8 cellular contexts compared by ENCODE assay signal in genomic region chr3:196159952-196160804, GRCh38. TPM values are rescaled to one million over a fixed set of nuclear protein-coding genes. Genes with fewer than 3 reads are reported as not detected.
DNase-seq lines count a peak whose midpoint lies in the region; ATAC-seq and TF ChIP-seq lines count a peak whose summit lies in the region.

No MANE protein-coding gene starts in this region.

- intact Hi-C loops in CD4-positive, alpha-beta T cell (cut with DNase I, micrococcal nuclease), result no loop called here

- H3K27me3 Mint-ChIP-seq in CD4-positive, alpha-beta T cell, result no peaks in the 10 kb centered on the region
- no peaks in the 10 kb centered on the region for H3K27me3 Mint-ChIP-seq in natural killer cell treated with Interleukin-12 subunit alpha and Interleukin-12 subunit beta and Interleukin-15 and Interleukin-18, amount 100 ng/mL, for 72 hours

- H3K27me3 ChIP-seq in CD4-positive, alpha-beta T cell (ENCODE audit: control insufficient read depth, insufficient read depth, low read length), result no peaks in the 10 kb centered on the region

- H3K9me3 ChIP-seq in CD4-positive, alpha-beta T cell (ENCODE audit: control insufficient read depth, low read length), result no peaks in the 10 kb centered on the region

- H3K4me3 Mint-ChIP-seq in CD4-positive, alpha-beta T cell, result no peak overlapping the region
- no peak overlapping the region for H3K4me3 Mint-ChIP-seq in natural killer cell treated with Interleukin-12 subunit alpha and Interleukin-12 subunit beta and Interleukin-15 and Interleukin-18, amount 100 ng/mL, for 72 hours

- POLR2A ChIA-PET in CD4-positive, alpha-beta T cell (lab: Charles Lee), result interaction anchor here (1.1 kb wide), 1 partner anchor 19 kb away, joined by 3 read pairs; no protein-coding TSS in a partner anchor

- CTCF ChIA-PET in CD4-positive, alpha-beta T cell (lab: Charles Lee), result no interaction called here

- DNase-seq in CD4-positive, alpha-beta T cell, result peak in 1 of 10 experiments; percentile 10
- DNase-seq in NCI-H774 (lab: John Stamatoyannopoulos, UW) (peak; percentile 79), dedifferentiated amniotic fluid mesenchymal stem cell (ENCODE audit: extremely low spot score) (peak; percentile 43), COLO829 (ENCODE audit: low spot score) (no peak), NK-92 (lab: John Stamatoyannopoulos, UW; ENCODE audit: unreplicated experiment) (no peak)
- DNase-seq in natural killer cell treated with Interleukin-12 subunit alpha and Interleukin-12 subunit beta and Interleukin-15 and Interleukin-18, amount 100 ng/mL, for 72 hours (ENCODE audit: low spot score), result no peak

- no peak overlapping the region for H3K27ac ChIP-seq in CD4-positive, alpha-beta T cell (ENCODE audit: low read depth, low read length)

- peaks cover 5% of the 10 kb centered on the region for H3K4me1 Mint-ChIP-seq in CD4-positive, alpha-beta T cell (ENCODE audit: low read depth)
- peaks cover 0 to 8% of the 10 kb centered on the region in 2 donors for H3K4me1 Mint-ChIP-seq in natural killer cell treated with Interleukin-12 subunit alpha and Interleukin-12 subunit beta and Interleukin-15 and Interleukin-18, amount 100 ng/mL, for 72 hours (ENCODE audit: low read depth in 2 of 2)

- peak; percentile 57 for ATAC-seq in CD4-positive, alpha-beta T cell (ENCODE audit: poor library complexity)
- ATAC-seq in GM18907 (IDR thresholded peaks at IDR 0.05; ENCODE audit: unreplicated experiment) (peak; percentile 89), HG03060 (IDR thresholded peaks at IDR 0.05; ENCODE audit: low read depth, unreplicated experiment) (peak; percentile 67)
- peak in 1 of 2 donors; percentile 33 for ATAC-seq in natural killer cell treated with Interleukin-12 subunit alpha and Interleukin-12 subunit beta and Interleukin-15 and Interleukin-18, amount 100 ng/mL, for 72 hours

- TF ChIP-seq CTCF in CD4-positive, alpha-beta T cell (IDR thresholded peaks at IDR 0.05), result no peak

- no peaks in the 10 kb centered on the region for H3K9me3 Mint-ChIP-seq in CD4-positive, alpha-beta T cell
- H3K9me3 Mint-ChIP-seq in natural killer cell treated with Interleukin-12 subunit alpha and Interleukin-12 subunit beta and Interleukin-15 and Interleukin-18, amount 100 ng/mL, for 72 hours, result no peaks in the 10 kb centered on the region

- H3K27ac Mint-ChIP-seq in CD4-positive, alpha-beta T cell, result no peak overlapping the region
- peak overlapping the region; percentile 38 to 46 for H3K27ac Mint-ChIP-seq in natural killer cell treated with Interleukin-12 subunit alpha and Interleukin-12 subunit beta and Interleukin-15 and Interleukin-18, amount 100 ng/mL, for 72 hours

- H3K36me3 Mint-ChIP-seq in CD4-positive, alpha-beta T cell (ENCODE audit: low read depth), result no peaks in the 10 kb centered on the region
- H3K36me3 Mint-ChIP-seq in natural killer cell treated with Interleukin-12 subunit alpha and Interleukin-12 subunit beta and Interleukin-15 and Interleukin-18, amount 100 ng/mL, for 72 hours, result no peaks in the 10 kb centered on the region

RNA-seq across cellular contexts. Expression of gene ZDHHC19, which starts 51.0 kb away (rescaled TPM):
- not detected for total RNA-seq in CD4-positive, alpha-beta T cell
- 1 to 10 TPM in 1 of 2 donors, not detected in 1; 1.0 TPM for total RNA-seq in natural killer cell treated with Interleukin-12 subunit alpha and Interleukin-12 subunit beta and Interleukin-15 and Interleukin-18, amount 100 ng/mL, for 72 hours

RNA-seq across cellular contexts. Expression of gene SLC51A, which starts 56.2 kb away (rescaled TPM):
- total RNA-seq in CD4-positive, alpha-beta T cell, result not detected
- total RNA-seq in natural killer cell treated with Interleukin-12 subunit alpha and Interleukin-12 subunit beta and Interleukin-15 and Interleukin-18, amount 100 ng/mL, for 72 hours, result not detected

Comparison
In these comparisons a context has a peak if more than half of its experiments do, and no peak if none do; other contexts are left out.
1. DNase-seq: peak in NCI-H774 (single experiment) and dedifferentiated amniotic fluid mesenchymal stem cell (single experiment); none in natural killer cell treated with Interleukin-12 subunit alpha and Interleukin-12 subunit beta and Interleukin-15 and Interleukin-18, amount 100 ng/mL, for 72 hours (single experiment), COLO829 (single experiment) and NK-92 (single experiment).